In the genomic region with DNA sequence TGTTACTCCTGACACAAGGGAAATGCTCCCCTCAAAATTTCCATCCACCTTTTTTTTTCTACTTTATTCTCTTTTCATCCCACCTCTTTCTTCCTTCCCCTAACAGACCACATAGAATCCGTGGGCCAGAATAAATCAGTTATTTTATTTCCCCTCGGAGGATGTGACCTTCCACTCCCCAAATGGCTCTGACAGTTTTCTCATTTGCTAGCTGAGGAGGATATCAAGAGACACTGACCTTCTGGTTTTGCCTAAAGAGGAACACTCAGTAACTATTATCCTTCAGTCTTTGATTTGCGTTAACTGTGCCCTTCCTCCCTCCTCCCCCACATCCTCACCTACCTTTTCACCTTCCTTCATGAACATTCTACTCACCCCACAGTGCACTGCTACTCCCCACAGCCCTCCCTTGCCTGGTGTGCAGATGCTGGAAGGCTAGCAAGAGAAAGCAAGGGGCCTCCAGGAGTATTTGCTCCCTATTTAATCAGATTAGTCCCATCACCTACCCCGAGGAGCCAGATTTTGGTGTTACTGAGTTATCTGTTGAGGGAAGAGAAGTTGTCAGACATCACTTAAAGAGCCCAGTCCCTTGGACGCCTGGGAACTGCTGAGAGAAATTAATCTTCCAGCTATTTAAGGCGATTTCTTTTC, we compare ENCODE assay signal across 15 cellular contexts. TPM values are rescaled to one million over a fixed set of nuclear protein-coding genes. Genes with fewer than 3 reads are reported as not detected.
DNase-seq lines count a peak whose midpoint lies in the region; ATAC-seq and TF ChIP-seq lines count a peak whose summit lies in the region.
"Had no signal": no experiment of that assay in that cellular context is flagged by ENCODE, and none has a peak within 500 bp of the region (broad histone marks: within the 10 kb centered on the region; RNA-seq: fewer than 3 reads in every experiment).

No MANE protein-coding gene starts in this region.

- H3K36me3 Mint-ChIP-seq in activated naive CD8-positive, alpha-beta T cell treated with anti-CD3 and anti-CD28 coated beads, Interleukin-2, amount 10 ng/mL, durations not matched to agents 7 days and 5 days = peaks cover 20% of the 10 kb centered on the region

- peaks cover 14% of the 10 kb centered on the region for H3K4me1 Mint-ChIP-seq in activated naive CD8-positive, alpha-beta T cell treated with anti-CD3 and anti-CD28 coated beads, Interleukin-2, amount 10 ng/mL, durations not matched to agents 7 days and 5 days

- no peak for TF ChIP-seq CTCF in 22Rv1 (IDR thresholded peaks at IDR 0.05)

- ATAC-seq in activated naive CD8-positive, alpha-beta T cell treated with anti-CD3 and anti-CD28 coated beads, Interleukin-2, amount 10 ng/mL, durations not matched to agents 7 days and 5 days (ENCODE audit: low read depth) = peak; percentile 36
- ATAC-seq in GM18861 (IDR thresholded peaks at IDR 0.05; ENCODE audit: unreplicated experiment) = no peak
- ATAC-seq: left lung had no signal

- H3K27ac ChIP-seq in 22Rv1 = 0 out of 2 replicates have a peak overlapping the region, but pooled peaks have one; percentile 3
- H3K27ac ChIP-seq: left lung, skin epidermis, thoracic aorta had no signal

- peak; percentile 59 for DNase-seq in D341Med (ENCODE audit: low spot score)
- no peak for DNase-seq in activated naive CD8-positive, alpha-beta T cell treated with anti-CD3 and anti-CD28 coated beads, Interleukin-2, amount 10 ng/mL, durations not matched to agents 7 days and 5 days
- no peak for DNase-seq in activated effector memory CD4-positive, alpha-beta T cell treated with anti-CD3 and anti-CD28 coated beads, Interleukin-2, amount 50 U/mL, for 16 hours
- DNase-seq in SHP77 (lab: John Stamatoyannopoulos, UW) = no peak
- DNase-seq: activated CD4-positive, alpha-beta T cell treated with anti-CD3 and anti-CD28 coated beads, Interleukin-2, amount 50 U/mL, for 4 hours; cortex of kidney; GOT3; left lung; NCI-H2029; posterior cingulate gyrus; stimulated activated CD4-positive, alpha-beta T cell treated with anti-CD3 and anti-CD28 coated beads, Interleukin-4, amount 100 ng/mL, for 4 hours had no signal

- no peaks in the 10 kb centered on the region for H3K9me3 Mint-ChIP-seq in activated naive CD8-positive, alpha-beta T cell treated with anti-CD3 and anti-CD28 coated beads, Interleukin-2, amount 10 ng/mL, durations not matched to agents 7 days and 5 days

- H3K27me3 Mint-ChIP-seq in activated naive CD8-positive, alpha-beta T cell treated with anti-CD3 and anti-CD28 coated beads, Interleukin-2, amount 10 ng/mL, durations not matched to agents 7 days and 5 days = no peaks in the 10 kb centered on the region

- H3K27ac Mint-ChIP-seq in activated naive CD8-positive, alpha-beta T cell treated with anti-CD3 and anti-CD28 coated beads, Interleukin-2, amount 10 ng/mL, durations not matched to agents 7 days and 5 days = no peak overlapping the region

- POLR2A ChIA-PET in activated naive CD8-positive, alpha-beta T cell treated with anti-CD3 and anti-CD28 coated beads, Interleukin-2, amount 10 ng/mL, durations not matched to agents 7 days and 5 days (lab: Charles Lee) = interaction anchor here (0.5 to 1.5 kb wide), 3 partner anchors 12 to 33 kb away, joined by 3 to 10 read pairs (median 3); a partner anchor contains a TSS

- H3K4me3 Mint-ChIP-seq in activated naive CD8-positive, alpha-beta T cell treated with anti-CD3 and anti-CD28 coated beads, Interleukin-2, amount 10 ng/mL, durations not matched to agents 7 days and 5 days = no peak overlapping the region

RNA-seq across cellular contexts. Expression of a gene that starts 11.7 kb away (rescaled TPM):
- 10 to 100 TPM; 49.0 to 54.5 TPM for total RNA-seq in activated naive CD8-positive, alpha-beta T cell treated with anti-CD3 and anti-CD28 coated beads, Interleukin-2, amount 10 ng/mL, durations not matched to agents 7 days and 5 days

RNA-seq across cellular contexts. Expression of a gene that starts 13.0 kb away (rescaled TPM):
- 10 to 100 TPM; 11.4 to 11.6 TPM for total RNA-seq in activated naive CD8-positive, alpha-beta T cell treated with anti-CD3 and anti-CD28 coated beads, Interleukin-2, amount 10 ng/mL, durations not matched to agents 7 days and 5 days

RNA-seq across cellular contexts. Expression of a gene that starts 19.0 kb away (rescaled TPM):
- not detected for total RNA-seq in activated naive CD8-positive, alpha-beta T cell treated with anti-CD3 and anti-CD28 coated beads, Interleukin-2, amount 10 ng/mL, durations not matched to agents 7 days and 5 days
- total RNA-seq: left lung, thoracic aorta had no signal

RNA-seq across cellular contexts. Expression of a gene that starts 34.3 kb away (rescaled TPM):
- total RNA-seq in activated naive CD8-positive, alpha-beta T cell treated with anti-CD3 and anti-CD28 coated beads, Interleukin-2, amount 10 ng/mL, durations not matched to agents 7 days and 5 days = 1 to 10 TPM; 2.3 to 2.4 TPM

RNA-seq across cellular contexts. Expression of a gene that starts 40.6 kb away (rescaled TPM):
- 1 to 10 TPM in 1 of 2 experiments, under 1 TPM in 1; 0.97 to 1.3 TPM for total RNA-seq in activated naive CD8-positive, alpha-beta T cell treated with anti-CD3 and anti-CD28 coated beads, Interleukin-2, amount 10 ng/mL, durations not matched to agents 7 days and 5 days
